ENCODE assay signal across 8 cellular contexts in genomic region chr19:15432018-15432494, GRCh38. TPM values are rescaled to one million over a fixed set of nuclear protein-coding genes. Genes with fewer than 3 reads are reported as not detected.
DNase-seq lines count a peak whose midpoint lies in the region; ATAC-seq, FAIRE-seq and TF ChIP-seq lines count a peak whose summit lies in the region.

No MANE protein-coding gene starts in this region.

- H3K4me3 ChIP-seq in Panc1 (ENCODE audit: low read depth in 2 of 2, low read length in 2 of 2) (peak overlapping the region; percentile 82 to 83), H1 (ENCODE audit: extremely low read depth in 1 of 4, insufficient read depth in 2 of 4, low read depth in 3 of 4, low read length in 4 of 4) (peak overlapping the region; percentile 64 to 89 (median 76))

- no peak for TF ChIP-seq EP300 in H1 (IDR thresholded peaks at IDR 0.05; ENCODE audit: borderline replicate concordance in 1 of 2, low read depth in 2 of 2, low read length in 2 of 2)

- H4K20me1 ChIP-seq in H1 (replicated peaks in 1 of 2; ENCODE audit: control insufficient read depth in 1 of 2, insufficient read depth in 2 of 2, low read length in 2 of 2): peaks cover 11 to 12% of the 10 kb centered on the region in 2 experiments

- H2BK120ac ChIP-seq in H1 (replicated peaks; ENCODE audit: low read depth, low read length): no peak overlapping the region

- H3K23ac ChIP-seq in H1 (ENCODE audit: insufficient read length): no peak overlapping the region

- DNase-seq in activated T-cell treated with anti-CD3 and anti-CD28 coated beads for 48 hours (ENCODE audit: low read depth) (peak; percentile 20), activated T-cell treated with anti-CD3 and anti-CD28 coated beads for 4 hours (no peak), Panc1 (ENCODE audit: low read depth, low spot score) (no peak), H1 (ENCODE audit: low read depth in 1 of 2, low spot score in 2 of 2) (no peak), neural crest cell (ENCODE audit: low read depth, low spot score) (no peak), NCI-H2171 (lab: John Stamatoyannopoulos, UW) (no peak), ureter (ENCODE audit: low spot score) (no peak)

- no TSS peak for BruUV-seq in Panc1 (replicated peaks; lab: Mats Ljungman, UMichigan)

- FAIRE-seq in H1 (lab: Jason Lieb, UNC): no peak

- no peaks in the 10 kb centered on the region for H3K9me3 Mint-ChIP-seq in neural crest cell

- peaks cover 10% of the 10 kb centered on the region; the same call in 1 of the 2 replicates for H3K4me1 ChIP-seq in Panc1 (ENCODE audit: control insufficient read depth, insufficient read depth, low read length)
- peaks cover 0 to 13% (median 8%) of the 10 kb centered on the region in 4 experiments; a peak in 6 of 7 replicates for H3K4me1 ChIP-seq in H1 (replicated peaks in 1 of 4; ENCODE audit: control insufficient read depth in 3 of 4, insufficient read depth in 4 of 4, low read length in 3 of 4)

- H4K91ac ChIP-seq in H1 (replicated peaks; ENCODE audit: insufficient read length, low read length): no peak overlapping the region

- no peak overlapping the region for H4K5ac ChIP-seq in H1 (ENCODE audit: insufficient read length, low read depth, low read length)

- in situ Hi-C loops in Panc1 (cut with HindIII; ENCODE audit: low pct_unique_long_range_greater_than_20kb, low sequenced_read_pairs): no loop called here

- H3K4me2 ChIP-seq in H1 (ENCODE audit: insufficient read depth in 1 of 2, low read depth in 2 of 2, low read length in 2 of 2): peak overlapping the region; percentile 90 to 91

- H3K4me1 Mint-ChIP-seq in neural crest cell: peaks cover 23% of the 10 kb centered on the region

- intact Hi-C loops in Panc1 (cut with micrococcal nuclease; ENCODE audit: unreplicated experiment): no loop called here

- no peak overlapping the region for H2AK5ac ChIP-seq in H1 (ENCODE audit: low read depth, low read length)

- ATAC-seq in Panc1 (peak; percentile 23; the same call in 1 of the 2 replicates), GM21717 (IDR thresholded peaks at IDR 0.05; ENCODE audit: unreplicated experiment) (no peak)

- peak in 1 of 2 experiments; percentile 43; a peak in 2 of 3 replicates for TF ChIP-seq POLR2A in H1 (IDR thresholded peaks at IDR 0.05; ENCODE audit: control extremely low read depth in 1 of 2, low read depth in 2 of 2, low read length in 2 of 2)

- peaks cover 6% of the 10 kb centered on the region for H3K36me3 Mint-ChIP-seq in neural crest cell (ENCODE audit: low read depth)

- H3K36me3 ChIP-seq in Panc1 (ENCODE audit: control insufficient read depth, insufficient read depth, low read length) (peaks cover 2% of the 10 kb centered on the region; the same call in 1 of the 2 replicates), H1 (ENCODE audit: control insufficient read depth in 2 of 4, insufficient read depth in 4 of 4, low read length in 3 of 4) (peaks cover 0 to 4% (median 0%) of the 10 kb centered on the region in 4 experiments; a peak in 1 of 8 replicates)

- TF ChIP-seq CTCF in Panc1 (IDR thresholded peaks at IDR 0.05) (no peak), H1 (IDR thresholded peaks at IDR 0.05; ENCODE audit: control extremely low read depth in 1 of 3, insufficient read depth in 1 of 3, low read depth in 1 of 3, low read length in 3 of 3) (no peak), neural crest cell (conservative IDR thresholded peaks at IDR 0.05) (no peak)

- H3K18ac ChIP-seq in H1 (ENCODE audit: extremely low read depth, low read length): no peak overlapping the region

- H3K4ac ChIP-seq in H1 (replicated peaks; ENCODE audit: insufficient read length, low read depth, low read length): no peak overlapping the region

- no peak for TF ChIP-seq RAD21 in H1 (IDR thresholded peaks at IDR 0.05 in 1 of 2, conservative IDR thresholded peaks at IDR 0.05 in 1 of 2; ENCODE audit: low read depth in 2 of 2, low read length in 2 of 2)

- no peaks in the 10 kb centered on the region for H3K27me3 Mint-ChIP-seq in neural crest cell (ENCODE audit: low read depth)

- H3K27ac ChIP-seq in Panc1 (ENCODE audit: low read length): peak overlapping the region; percentile 83
- H3K27ac ChIP-seq in H1 (ENCODE audit: low read depth, low read length): peak overlapping the region; percentile 30; the same call in 1 of the 2 replicates

- H3K9me3 ChIP-seq in Panc1 (ENCODE audit: control insufficient read depth, insufficient read depth, low read depth, low read length) (no peaks in the 10 kb centered on the region), H1 (ENCODE audit: insufficient read depth in 2 of 2, low read depth in 1 of 2, low read length in 1 of 2) (no peaks in the 10 kb centered on the region)

- H3K9ac ChIP-seq in H1 (replicated peaks in 1 of 4; ENCODE audit: extremely low read depth in 1 of 4, low read depth in 3 of 4, low read length in 3 of 4): peak overlapping the region; percentile 34 to 85 (median 76); a peak in 6 of 7 replicates

- peak overlapping the region; percentile 99 for H3K27ac Mint-ChIP-seq in neural crest cell (ENCODE audit: unreplicated experiment)

- no peak overlapping the region for H2BK5ac ChIP-seq in H1 (ENCODE audit: low read depth, low read length)

- peaks cover 0 to 29% of the 10 kb centered on the region in 2 experiments; a peak in 2 of 4 replicates for H3K79me2 ChIP-seq in H1 (ENCODE audit: control insufficient read depth in 1 of 2, insufficient read depth in 2 of 2, low read length in 2 of 2)

- peaks cover 10% of the 10 kb centered on the region for H3K23me2 ChIP-seq in H1 (ENCODE audit: low read depth, low read length)

- CTCF ChIA-PET in Panc1 (lab: Charles Lee): interaction anchor here (0.6 to 0.7 kb wide), 2 partner anchors 13 to 28 kb away, joined by 3 read pairs; no protein-coding TSS in a partner anchor
- CTCF ChIA-PET in H1 (lab: Charles Lee; ENCODE audit: partially characterized antibody): interaction anchor here (5.1 to 7.5 kb wide), 2 partner anchors 12 kb away, joined by 28 to 48 read pairs; partner anchors contain the start of gene AKAP8L

- H2AFZ ChIP-seq in H1 (ENCODE audit: low read length): no peak overlapping the region

- no peaks in the 10 kb centered on the region for H3K27me3 ChIP-seq in Panc1 (ENCODE audit: control insufficient read depth, insufficient read depth, low read length)
- H3K27me3 ChIP-seq in H1 (replicated peaks in 1 of 4; ENCODE audit: control insufficient read depth in 3 of 4, extremely low read depth in 1 of 4, insufficient read depth in 3 of 4, low read length in 3 of 4): no peaks in the 10 kb centered on the region; a peak in 1 of 7 replicates

- POLR2A ChIA-PET in Panc1 (lab: Charles Lee) (interaction anchor here (0.6 kb wide), 1 partner anchor 218 kb away, joined by 4 read pairs; no protein-coding TSS in a partner anchor), H1 (lab: Charles Lee; ENCODE audit: partially characterized antibody) (interaction anchor here (0.8 to 5.3 kb wide), 6 partner anchors 13 to 100 kb away, joined by 3 to 71 read pairs (median 4); partner anchors contain the start of genes AKAP8, AKAP8L and BRD4)

- peak overlapping the region; percentile 97 for H3K4me3 Mint-ChIP-seq in neural crest cell

- H2BK15ac ChIP-seq in H1 (ENCODE audit: low read length): no peak overlapping the region

- peaks cover 22% of the 10 kb centered on the region for H3K79me1 ChIP-seq in H1 (ENCODE audit: low read depth, low read length)

- WGBS in H1 (ENCODE audit: extremely low coverage in 1 of 2, insufficient coverage in 1 of 2, insufficient read length in 1 of 2, insufficient replicate concordance in 2 of 2, low coverage in 1 of 2, low lambda C conversion rate in 2 of 2, missing lambda C conversion rate in 1 of 2), 2 experiments: 4% methylated on average over 15 of the region's 44 CpGs; no CpG with 5 or more reads in 1 of the 2 experiments

- no peak overlapping the region for H3K14ac ChIP-seq in H1 (ENCODE audit: insufficient read length)

- H4K8ac ChIP-seq in H1 (ENCODE audit: extremely low read depth, insufficient read depth, low read length): peak overlapping the region; percentile 89; the same call in 1 of the 2 replicates

- no peak overlapping the region for H2BK20ac ChIP-seq in H1 (ENCODE audit: low read length)

- H2BK12ac ChIP-seq in H1 (ENCODE audit: low read depth, low read length): no peak overlapping the region

- H3K56ac ChIP-seq in H1 (replicated peaks; ENCODE audit: insufficient read length, low read depth, low read length): no peak overlapping the region

RNA-seq across cellular contexts. Expression of gene AKAP8L, which starts 13.3 kb away (rescaled TPM):
- total RNA-seq in Panc1 (2021; ENCODE audit: unreplicated experiment) (65.5 TPM), neural crest cell (154 and 163 TPM in 2 replicates), ureter (133 TPM)
- polyA plus RNA-seq in Panc1 (2012; ENCODE audit: insufficient read length): 63.6 TPM
- total RNA-seq in H1 (2021; fragmentation: NEBNext Ultra II Directional; extraction: Animal tissue kit (Norgen Biotek cat#: 25700)): 127 and 138 TPM in 2 replicates
- 75.1 and 149 TPM in 2 replicates for polyA plus RNA-seq in H1 (2011; rRNA removed)
- polyA plus RNA-seq in H1 (2011; cell fraction: cytosol; rRNA removed): 130 TPM
- 1,038 TPM for polyA plus RNA-seq in H1 (2011; cell fraction: nucleus; rRNA removed)
- 104 to 148 TPM (median 127 TPM) in 4 replicates for polyA plus RNA-seq in H1 (2012, experiment 1 of 2)
- 45.6 TPM for polyA plus RNA-seq in H1 (2012, experiment 2 of 2)
- polyA plus RNA-seq in H1 (2013, experiment 1 of 2): 108 TPM
- 92.0 TPM for polyA plus RNA-seq in H1 (2013, experiment 2 of 2)
- 112 and 116 TPM in 2 replicates for polyA minus RNA-seq in H1 (2011; rRNA and poly(A)+ RNA removed)
- polyA minus RNA-seq in H1 (2011; cell fraction: cytosol; rRNA and poly(A)+ RNA removed): 69.8 TPM
- polyA minus RNA-seq in H1 (2011; cell fraction: nucleus; rRNA and poly(A)+ RNA removed): 218 TPM

RNA-seq across cellular contexts. Expression of gene WIZ, which starts 17.7 kb away (rescaled TPM):
- total RNA-seq in Panc1 (2021; ENCODE audit: unreplicated experiment) (41.9 TPM), neural crest cell (77.1 and 80.2 TPM in 2 replicates), ureter (42.3 TPM)
- 35.3 TPM for polyA plus RNA-seq in Panc1 (2012; ENCODE audit: insufficient read length)
- total RNA-seq in H1 (2021; fragmentation: NEBNext Ultra II Directional; extraction: Animal tissue kit (Norgen Biotek cat#: 25700)): 33.2 and 34.4 TPM in 2 replicates
- 12.5 and 22.7 TPM in 2 replicates for polyA plus RNA-seq in H1 (2011; rRNA removed)
- 11.9 TPM for polyA plus RNA-seq in H1 (2011; cell fraction: cytosol; rRNA removed)
- 33.7 TPM for polyA plus RNA-seq in H1 (2011; cell fraction: nucleus; rRNA removed)
- polyA plus RNA-seq in H1 (2012, experiment 1 of 2): 19.0 to 28.5 TPM (median 25.3 TPM) in 4 replicates
- 19.5 TPM for polyA plus RNA-seq in H1 (2012, experiment 2 of 2)
- polyA plus RNA-seq in H1 (2013, experiment 1 of 2): 21.0 TPM
- polyA plus RNA-seq in H1 (2013, experiment 2 of 2): 20.8 TPM
- polyA minus RNA-seq in H1 (2011; rRNA and poly(A)+ RNA removed): 4.1 and 4.7 TPM in 2 replicates
- polyA minus RNA-seq in H1 (2011; cell fraction: cytosol; rRNA and poly(A)+ RNA removed): 16.7 TPM
- polyA minus RNA-seq in H1 (2011; cell fraction: nucleus; rRNA and poly(A)+ RNA removed): 12.7 TPM

RNA-seq across cellular contexts. Expression of gene RASAL3, which starts 32.3 kb away (rescaled TPM):
- total RNA-seq in Panc1 (2021; ENCODE audit: unreplicated experiment) (0.10 TPM), neural crest cell (not detected in 2 replicates), ureter (3.9 TPM)
- polyA plus RNA-seq in Panc1 (2012; ENCODE audit: insufficient read length): not detected
- 0.19 TPM in 2 replicates for total RNA-seq in H1 (2021; fragmentation: NEBNext Ultra II Directional; extraction: Animal tissue kit (Norgen Biotek cat#: 25700))
- polyA plus RNA-seq in H1 (2011; rRNA removed): 0.63 and 2.4 TPM in 2 replicates
- polyA plus RNA-seq in H1 (2011; cell fraction: cytosol; rRNA removed): 0.57 TPM
- polyA plus RNA-seq in H1 (2011; cell fraction: nucleus; rRNA removed): 2.5 TPM
- polyA plus RNA-seq in H1 (2012, experiment 1 of 2): 0.20 to 0.94 TPM (median 0.53 TPM) in 4 replicates
- 0.47 TPM for polyA plus RNA-seq in H1 (2012, experiment 2 of 2)
- 0.67 TPM for polyA plus RNA-seq in H1 (2013, experiment 1 of 2)
- polyA plus RNA-seq in H1 (2013, experiment 2 of 2): 0.64 TPM
- 0.16 TPM in 1 of 2 replicates, not detected in the other for polyA minus RNA-seq in H1 (2011; rRNA and poly(A)+ RNA removed)
- not detected for polyA minus RNA-seq in H1 (2011; cell fraction: cytosol; rRNA and poly(A)+ RNA removed)
- polyA minus RNA-seq in H1 (2011; cell fraction: nucleus; rRNA and poly(A)+ RNA removed): 0.50 TPM

RNA-seq across cellular contexts. Expression of gene PGLYRP2, which starts 47.2 kb away (rescaled TPM):
- total RNA-seq in Panc1 (2021; ENCODE audit: unreplicated experiment) (not detected), neural crest cell (not detected in 2 replicates), ureter (0.34 TPM)
- polyA plus RNA-seq in Panc1 (2012; ENCODE audit: insufficient read length): not detected
- not detected in 2 replicates for total RNA-seq in H1 (2021; fragmentation: NEBNext Ultra II Directional; extraction: Animal tissue kit (Norgen Biotek cat#: 25700))
- not detected in 2 replicates for polyA plus RNA-seq in H1 (2011; rRNA removed)
- polyA plus RNA-seq in H1 (2011; cell fraction: cytosol; rRNA removed): not detected
- polyA plus RNA-seq in H1 (2011; cell fraction: nucleus; rRNA removed): not detected
- polyA plus RNA-seq in H1 (2012, experiment 1 of 2): not detected in 4 replicates
- not detected for polyA plus RNA-seq in H1 (2012, experiment 2 of 2)
- 0.02 TPM for polyA plus RNA-seq in H1 (2013, experiment 1 of 2)
- not detected for polyA plus RNA-seq in H1 (2013, experiment 2 of 2)
- polyA minus RNA-seq in H1 (2011; rRNA and poly(A)+ RNA removed): not detected in 2 replicates
- not detected for polyA minus RNA-seq in H1 (2011; cell fraction: cytosol; rRNA and poly(A)+ RNA removed)
- not detected for polyA minus RNA-seq in H1 (2011; cell fraction: nucleus; rRNA and poly(A)+ RNA removed)

RNA-seq across cellular contexts. Expression of gene AKAP8, which starts 52.5 kb away (rescaled TPM):
- 50.8 TPM for total RNA-seq in Panc1 (2021; ENCODE audit: unreplicated experiment)
- polyA plus RNA-seq in Panc1 (2012; ENCODE audit: insufficient read length): 38.6 TPM
- total RNA-seq in H1 (2021; fragmentation: NEBNext Ultra II Directional; extraction: Animal tissue kit (Norgen Biotek cat#: 25700)): 41.0 and 41.3 TPM in 2 replicates
- 17.0 and 20.8 TPM in 2 replicates for polyA plus RNA-seq in H1 (2011; rRNA removed)
- 21.3 TPM for polyA plus RNA-seq in H1 (2011; cell fraction: cytosol; rRNA removed)
- 40.5 TPM for polyA plus RNA-seq in H1 (2011; cell fraction: nucleus; rRNA removed)
- polyA plus RNA-seq in H1 (2012, experiment 1 of 2): 21.9 to 26.0 TPM (median 24.2 TPM) in 4 replicates
- 9.4 TPM for polyA plus RNA-seq in H1 (2012, experiment 2 of 2)
- 18.7 TPM for polyA plus RNA-seq in H1 (2013, experiment 1 of 2)
- polyA plus RNA-seq in H1 (2013, experiment 2 of 2): 18.2 TPM
- polyA minus RNA-seq in H1 (2011; rRNA and poly(A)+ RNA removed): 10.3 and 11.2 TPM in 2 replicates
- polyA minus RNA-seq in H1 (2011; cell fraction: cytosol; rRNA and poly(A)+ RNA removed): 16.2 TPM
- polyA minus RNA-seq in H1 (2011; cell fraction: nucleus; rRNA and poly(A)+ RNA removed): 15.7 TPM
- 41.3 and 43.1 TPM in 2 replicates for total RNA-seq in neural crest cell
- 69.7 TPM for total RNA-seq in ureter
